ENCODE assay signal across 1 cellular context in the genomic region with DNA sequence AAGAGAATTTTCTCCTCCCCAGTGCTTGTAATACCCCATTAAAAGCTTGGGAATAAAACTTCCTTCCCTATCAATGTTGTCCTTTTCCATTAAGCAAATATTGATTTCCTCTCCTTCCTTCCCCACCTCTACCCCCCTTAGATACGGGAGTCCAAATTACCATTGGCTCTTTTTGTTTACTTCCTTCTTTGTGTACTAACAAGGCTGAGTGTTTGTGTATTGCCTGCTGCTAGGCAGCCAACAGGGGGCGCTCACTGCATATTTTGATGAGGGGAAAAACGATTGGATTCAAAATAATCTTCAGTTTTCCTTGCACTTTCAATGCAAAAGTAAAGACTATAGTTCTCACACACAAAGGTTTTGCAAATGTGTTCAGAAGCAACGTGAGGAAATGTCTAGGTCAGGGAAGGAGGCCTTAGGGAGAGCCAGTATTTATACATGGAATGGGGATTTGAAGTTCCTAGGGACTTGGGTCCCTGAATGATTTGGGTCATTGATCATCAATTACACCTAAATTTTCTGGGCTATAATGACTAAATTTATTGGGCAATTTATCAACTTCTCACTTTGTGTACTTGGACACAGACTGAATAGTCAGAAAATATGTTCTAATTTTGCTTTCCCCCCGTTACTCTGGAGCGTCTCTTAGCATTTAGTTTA.
TF ChIP-seq lines count a peak whose summit lies in the region.

No MANE protein-coding gene starts in this region.

TF ChIP-seq in PFSK-1, 5 proteins besides CTCF, POLR2A, EP300 and RAD21:
- TF ChIP-seq, protein P1, sequence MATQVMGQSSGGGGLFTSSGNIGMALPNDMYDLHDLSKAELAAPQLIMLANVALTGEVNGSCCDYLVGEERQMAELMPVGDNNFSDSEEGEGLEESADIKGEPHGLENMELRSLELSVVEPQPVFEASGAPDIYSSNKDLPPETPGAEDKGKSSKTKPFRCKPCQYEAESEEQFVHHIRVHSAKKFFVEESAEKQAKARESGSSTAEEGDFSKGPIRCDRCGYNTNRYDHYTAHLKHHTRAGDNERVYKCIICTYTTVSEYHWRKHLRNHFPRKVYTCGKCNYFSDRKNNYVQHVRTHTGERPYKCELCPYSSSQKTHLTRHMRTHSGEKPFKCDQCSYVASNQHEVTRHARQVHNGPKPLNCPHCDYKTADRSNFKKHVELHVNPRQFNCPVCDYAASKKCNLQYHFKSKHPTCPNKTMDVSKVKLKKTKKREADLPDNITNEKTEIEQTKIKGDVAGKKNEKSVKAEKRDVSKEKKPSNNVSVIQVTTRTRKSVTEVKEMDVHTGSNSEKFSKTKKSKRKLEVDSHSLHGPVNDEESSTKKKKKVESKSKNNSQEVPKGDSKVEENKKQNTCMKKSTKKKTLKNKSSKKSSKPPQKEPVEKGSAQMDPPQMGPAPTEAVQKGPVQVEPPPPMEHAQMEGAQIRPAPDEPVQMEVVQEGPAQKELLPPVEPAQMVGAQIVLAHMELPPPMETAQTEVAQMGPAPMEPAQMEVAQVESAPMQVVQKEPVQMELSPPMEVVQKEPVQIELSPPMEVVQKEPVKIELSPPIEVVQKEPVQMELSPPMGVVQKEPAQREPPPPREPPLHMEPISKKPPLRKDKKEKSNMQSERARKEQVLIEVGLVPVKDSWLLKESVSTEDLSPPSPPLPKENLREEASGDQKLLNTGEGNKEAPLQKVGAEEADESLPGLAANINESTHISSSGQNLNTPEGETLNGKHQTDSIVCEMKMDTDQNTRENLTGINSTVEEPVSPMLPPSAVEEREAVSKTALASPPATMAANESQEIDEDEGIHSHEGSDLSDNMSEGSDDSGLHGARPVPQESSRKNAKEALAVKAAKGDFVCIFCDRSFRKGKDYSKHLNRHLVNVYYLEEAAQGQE (IDR thresholded peaks at IDR 0.05; ENCODE audit: insufficient read depth in 1 of 2, low read depth in 2 of 2, low read length in 2 of 2): no peak
- TF ChIP-seq SIN3A (IDR thresholded peaks at IDR 0.05; ENCODE audit: borderline replicate concordance, insufficient read depth, low read length): no peak
- no peak for TF ChIP-seq POLR2AphosphoS5 (IDR thresholded peaks at IDR 0.05; ENCODE audit: low read depth, low read length)
- no peak for TF ChIP-seq TAF1 (IDR thresholded peaks at IDR 0.05; ENCODE audit: borderline replicate concordance, insufficient read depth, low read length)
- peak; percentile 99 for TF ChIP-seq FOXP2 (optimal IDR thresholded peaks at IDR 0.05; ENCODE audit: borderline replicate concordance, extremely low read depth, extremely low read length, insufficient read depth)
